ENCODE assay signal across 16 cellular contexts in genomic region chr5:127326438-127326837, GRCh38. TPM values are rescaled to one million over a fixed set of nuclear protein-coding genes. Genes with fewer than 3 reads are reported as not detected.
"Had no signal": no experiment of that assay in that cellular context is flagged by ENCODE, and none has a peak within 500 bp of the region (broad histone marks: within the 10 kb centered on the region; RNA-seq: fewer than 3 reads in every experiment).

No MANE protein-coding gene starts in this region.

- H3K27me3 ChIP-seq: breast epithelium had no signal

- DNase-seq: activated CD4-positive, alpha-beta memory T cell treated with anti-CD3 and anti-CD28 coated beads for 36 hours; activated CD8-positive, alpha-beta memory T cell treated with anti-CD3 and anti-CD28 coated beads, Interleukin-2, amount 10 ng/mL, durations not matched to agents 7 days and 5 days; activated naive CD4-positive, alpha-beta T cell treated with anti-CD3 and anti-CD28 coated beads for 36 hours; activated naive CD8-positive, alpha-beta T cell treated with anti-CD3 and anti-CD28 coated beads, Interleukin-2, amount 50 U/mL, for 24 hours; activated T-cell treated with anti-CD3 and anti-CD28 coated beads, Interleukin-2, amount 50 U/mL, for 1 hour; aorta; dermis blood vessel endothelial cell; stomach; T-helper 9 cell; upper lobe of right lung had no signal

- H3K36me3 ChIP-seq: breast epithelium, gastroesophageal sphincter, stomach, thoracic aorta, upper lobe of right lung had no signal

- H3K4me3 ChIP-seq: breast epithelium, gastroesophageal sphincter, stomach, thoracic aorta, upper lobe of right lung had no signal

- FAIRE-seq: islet of Langerhans had no signal

- H3K4me1 ChIP-seq: breast epithelium, gastroesophageal sphincter, stomach, upper lobe of right lung had no signal

- ATAC-seq: activated CD8-positive, alpha-beta memory T cell treated with anti-CD3 and anti-CD28 coated beads, Interleukin-2, amount 10 ng/mL, durations not matched to agents 7 days and 5 days; activated naive CD8-positive, alpha-beta T cell treated with anti-CD3 and anti-CD28 coated beads, Interleukin-2, amount 50 U/mL, for 24 hours; gastroesophageal sphincter; sciatic nerve; upper lobe of right lung had no signal

- H3K27ac ChIP-seq: breast epithelium, gastroesophageal sphincter, stomach, thoracic aorta, upper lobe of right lung had no signal

- H3K9me3 ChIP-seq: breast epithelium, gastroesophageal sphincter, stomach, thoracic aorta, upper lobe of right lung had no signal

RNA-seq across cellular contexts. Expression of gene MEGF10, which starts 35.8 kb away (rescaled TPM):
- total RNA-seq: activated CD4-positive, alpha-beta memory T cell treated with anti-CD3 and anti-CD28 coated beads for 36 hours; activated CD8-positive, alpha-beta memory T cell treated with anti-CD3 and anti-CD28 coated beads, Interleukin-2, amount 10 ng/mL, durations not matched to agents 7 days and 5 days; activated naive CD4-positive, alpha-beta T cell treated with anti-CD3 and anti-CD28 coated beads for 36 hours; activated T-helper 2 cell treated with anti-CD3 and anti-CD28 coated beads, Interferon-gamma antibody, Interleukin-2, Interleukin-4, amounts not matched to agents 10 μg/mL and 5 μg/mL and 100 μg/mL, durations not matched to agents 14 hours and 24 hours and 36 hours had no signal
